Comparison of ENCODE assay signal across 19 cellular contexts in the genomic region with DNA sequence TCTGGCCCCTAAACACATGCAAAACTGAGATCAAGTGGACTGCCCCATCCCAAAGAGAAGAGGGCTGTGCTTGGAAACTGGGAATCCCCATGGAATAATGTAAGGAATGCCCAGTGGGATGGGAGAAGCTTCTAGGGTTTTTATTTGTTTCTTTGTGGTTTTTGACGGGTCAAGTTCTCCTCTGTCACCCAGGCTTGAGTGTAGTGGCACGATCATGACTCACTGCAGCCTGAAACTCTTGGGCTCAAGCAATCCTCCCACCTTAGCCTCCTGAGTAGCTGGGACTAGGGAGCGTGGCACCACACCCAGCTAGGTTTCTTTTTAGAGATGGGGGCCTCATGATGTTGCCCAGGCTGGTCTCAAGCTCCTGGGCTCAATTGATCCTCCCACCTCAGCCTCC.
DNase-seq lines count a peak whose midpoint lies in the region; ATAC-seq and TF ChIP-seq lines count a peak whose summit lies in the region.
"Had no signal": no experiment of that assay in that cellular context is flagged by ENCODE, and none has a peak within 500 bp of the region (broad histone marks: within the 10 kb centered on the region; RNA-seq: fewer than 3 reads in every experiment).

No MANE protein-coding gene starts in this region.

- H3K27ac ChIP-seq in hepatocyte (no peak overlapping the region), sigmoid colon (no peak overlapping the region)
- H3K27ac ChIP-seq: heart left ventricle had no signal

- H4K20me1 ChIP-seq in hepatocyte (ENCODE audit: insufficient read depth, poor library complexity, severe bottlenecking): no peaks in the 10 kb centered on the region

- H3K4me2 ChIP-seq in hepatocyte: no peak overlapping the region

- intact Hi-C loops in sigmoid colon (cut with DNase I): no loop called here

- H3K27me3 ChIP-seq in hepatocyte (no peaks in the 10 kb centered on the region), sigmoid colon (no peaks in the 10 kb centered on the region)
- H3K27me3 ChIP-seq: heart left ventricle had no signal

- no peak for ATAC-seq in HG03097 (IDR thresholded peaks at IDR 0.05; ENCODE audit: low FRiP score, unreplicated experiment)

- DNase-seq in Caki2 (ENCODE audit: low read depth): peak; percentile 22
- DNase-seq in HFF-Myc (ENCODE audit: extremely low read depth, low read depth): peak; percentile 9
- peak; percentile 80 for DNase-seq in RPMI7951 (ENCODE audit: low read depth)
- peak; percentile 62 for DNase-seq in islet precursor cell
- DNase-seq in dermis blood vessel endothelial cell: no peak
- DNase-seq in hepatocyte (ENCODE audit: low spot score): no peak
- no peak for DNase-seq in sigmoid colon
- DNase-seq: activated CD4-positive, CD25-positive, alpha-beta regulatory T cell treated with anti-CD3 and anti-CD28 coated beads, Interleukin-2, amount 50 U/mL, for 72 hours; CD4-positive, alpha-beta T cell; central memory CD4-positive, alpha-beta T cell; DND-41; effector memory CD4-positive, alpha-beta T cell; heart left ventricle; NCI-H187 treated with DMSO at 0.1 percent for 48 hours; NCI-H446 treated with DMSO at 0.1 percent for 48 hours; SIG-M5; stimulated activated naive CD8-positive, alpha-beta T cell treated with anti-CD3 and anti-CD28 coated beads, Interleukin-15, amount 100 ng/mL, for 72 hours; T-helper 2 cell had no signal

- no peaks in the 10 kb centered on the region for H3K79me2 ChIP-seq in hepatocyte

- no peak for TF ChIP-seq POLR2A in sigmoid colon (IDR thresholded peaks at IDR 0.05)

- 85% methylated on average over 3 of the region's 3 CpGs for WGBS in hepatocyte (ENCODE audit: low lambda C conversion rate, missing lambda C conversion rate)
- 75 to 87% methylated on average over 3 of the region's 3 CpGs for WGBS in sigmoid colon, 2 donors

- no peak for TF ChIP-seq EP300 in sigmoid colon (IDR thresholded peaks at IDR 0.05)

- H3K36me3 ChIP-seq in hepatocyte (replicated peaks; ENCODE audit: insufficient read depth, low read depth) (no peaks in the 10 kb centered on the region), sigmoid colon (no peaks in the 10 kb centered on the region)
- H3K36me3 ChIP-seq: heart left ventricle had no signal

- no peaks in the 10 kb centered on the region for H3K4me1 ChIP-seq in hepatocyte (ENCODE audit: insufficient read depth)
- no peaks in the 10 kb centered on the region for H3K4me1 ChIP-seq in sigmoid colon

- no peak overlapping the region for H2AFZ ChIP-seq in hepatocyte

- in situ Hi-C loops in Caki2 (cut with HindIII; ENCODE audit: low pct_unique_long_range_greater_than_20kb, low sequenced_read_pairs): no loop called here

- H3K9me3 ChIP-seq in hepatocyte (ENCODE audit: low read depth): no peaks in the 10 kb centered on the region
- H3K9me3 ChIP-seq in sigmoid colon: no peaks in the 10 kb centered on the region

- no peak overlapping the region for H3K4me3 ChIP-seq in HFF-Myc (replicated peaks; ENCODE audit: low read depth, low read length)
- H3K4me3 ChIP-seq in hepatocyte: no peak overlapping the region
- H3K4me3 ChIP-seq in sigmoid colon: no peak overlapping the region

- no peaks in the 10 kb centered on the region for H3K9me2 ChIP-seq in hepatocyte (replicated peaks; ENCODE audit: insufficient read depth)

- TF ChIP-seq CTCF in HFF-Myc (IDR thresholded peaks at IDR 0.05; ENCODE audit: low read depth, low read length, missing control alignments): no peak
- TF ChIP-seq CTCF in hepatocyte (IDR thresholded peaks at IDR 0.05; ENCODE audit: poor library complexity): no peak
- no peak for TF ChIP-seq CTCF in sigmoid colon (IDR thresholded peaks at IDR 0.05)

Comparison
In these comparisons a context has a peak if more than half of its experiments do, and no peak if none do; other contexts are left out.
1. DNase-seq: peak in Caki2 (single experiment), HFF-Myc (single experiment), RPMI7951 (single experiment) and islet precursor cell (single experiment); none in dermis blood vessel endothelial cell (single experiment), hepatocyte (single experiment) and sigmoid colon (single experiment).